In genomic region chr20:35664544-35665206, GRCh38 we compare ENCODE assay signal across 8 cellular contexts. TPM values are rescaled to one million over a fixed set of nuclear protein-coding genes. Genes with fewer than 3 reads are reported as not detected.
DNase-seq lines count a peak whose midpoint lies in the region; ATAC-seq, FAIRE-seq and TF ChIP-seq lines count a peak whose summit lies in the region.

TSS of gene CPNE1 (minus strand) at chr20:35664900. CDS start at chr20:35632923, 31,977 bp downstream.
TSS of gene RBM12 (minus strand) at chr20:35664900. CDS start at chr20:35655322, 9,578 bp downstream.

- H3K36me3 Mint-ChIP-seq in nephron (ENCODE audit: low read depth) = peaks cover 18% of the 10 kb centered on the region

- FAIRE-seq in H54 (lab: Jason Lieb, UNC) = peak; percentile 69

- TF ChIP-seq CTCF in fibroblast of the aortic adventitia (IDR thresholded peaks at IDR 0.05; ENCODE audit: insufficient read depth, low read length) = no peak
- TF ChIP-seq CTCF in nephron (IDR thresholded peaks at IDR 0.05; ENCODE audit: unreplicated experiment in 3 of 3) = no peak

- ATAC-seq in stimulated activated naive CD8-positive, alpha-beta T cell treated with anti-CD3 and anti-CD28 coated beads, Interleukin-15, Interleukin-2, amounts not matched to agents 100 U/mL and 50 U/mL, for 24 hours = peak; percentile 80

- peaks cover 36% of the 10 kb centered on the region for H3K36me3 ChIP-seq in MG63

- H3K9me3 Mint-ChIP-seq in nephron = no peaks in the 10 kb centered on the region

- no peaks in the 10 kb centered on the region for H3K27me3 ChIP-seq in MG63

- H3K4me3 ChIP-seq in MG63 (peak within 1 kb of the TSS; percentile 85), fibroblast of the aortic adventitia (ENCODE audit: low read depth, low read length) (peak within 1 kb of the TSS; percentile 99)

- H3K27me3 Mint-ChIP-seq in nephron (ENCODE audit: low read depth) = peaks cover 3% of the 10 kb centered on the region

- DNase-seq in EL (peak; percentile 92), H54 (ENCODE audit: insufficient read length, low spot score) (peak; percentile 95), MG63 (peak; percentile 93), SHP77 (lab: John Stamatoyannopoulos, UW) (peak; percentile 85 to 89), fibroblast of the aortic adventitia (ENCODE audit: low read depth) (peak; percentile 93)
- peak; percentile 91 for DNase-seq in activated effector memory CD4-positive, alpha-beta T cell treated with Interleukin-2 at 50 U/mL for 16 hours
- DNase-seq in stimulated activated naive CD8-positive, alpha-beta T cell treated with anti-CD3 and anti-CD28 coated beads, Interleukin-15, Interleukin-2, amounts not matched to agents 100 U/mL and 50 U/mL, for 24 hours = peak; percentile 93

- peak within 1 kb of the TSS; percentile 95 to 100 (median 97) for H3K4me3 Mint-ChIP-seq in nephron

- peaks cover 44% of the 10 kb centered on the region for H3K4me1 Mint-ChIP-seq in nephron

- H3K27ac Mint-ChIP-seq in nephron = peak within 1 kb of the TSS; percentile 96 to 100 (median 99)

- no peaks in the 10 kb centered on the region for H3K9me3 ChIP-seq in MG63

- peak; percentile 97 for TF ChIP-seq POLR2A in H54 (IDR thresholded peaks at IDR 0.05; ENCODE audit: low read depth, low read length)

RNA-seq across cellular contexts. Expression of gene CPNE1, which starts in this region (rescaled TPM):
- 284 and 335 TPM in 2 replicates for total RNA-seq in MG63 (2014; rRNA removed; shearing (Covaris generic); ENCODE audit: low replicate concordance)
- total RNA-seq in fibroblast of the aortic adventitia (ENCODE audit: low replicate concordance) = 127 and 154 TPM in 2 replicates

RNA-seq across cellular contexts. Expression of gene RBM12, which starts in this region (rescaled TPM):
- 42.9 and 54.6 TPM in 2 replicates for total RNA-seq in MG63 (2014; rRNA removed; shearing (Covaris generic); ENCODE audit: low replicate concordance)
- 49.0 and 65.4 TPM in 2 replicates for total RNA-seq in fibroblast of the aortic adventitia (ENCODE audit: low replicate concordance)

Comparison
In these comparisons a context has a peak if more than half of its experiments do, and no peak if none do; other contexts are left out.
1. Peak in every context shown above with its lines: DNase-seq, ATAC-seq and H3K4me3 ChIP-seq.